ENCODE assay signal across 1 cellular context in the genomic region with DNA sequence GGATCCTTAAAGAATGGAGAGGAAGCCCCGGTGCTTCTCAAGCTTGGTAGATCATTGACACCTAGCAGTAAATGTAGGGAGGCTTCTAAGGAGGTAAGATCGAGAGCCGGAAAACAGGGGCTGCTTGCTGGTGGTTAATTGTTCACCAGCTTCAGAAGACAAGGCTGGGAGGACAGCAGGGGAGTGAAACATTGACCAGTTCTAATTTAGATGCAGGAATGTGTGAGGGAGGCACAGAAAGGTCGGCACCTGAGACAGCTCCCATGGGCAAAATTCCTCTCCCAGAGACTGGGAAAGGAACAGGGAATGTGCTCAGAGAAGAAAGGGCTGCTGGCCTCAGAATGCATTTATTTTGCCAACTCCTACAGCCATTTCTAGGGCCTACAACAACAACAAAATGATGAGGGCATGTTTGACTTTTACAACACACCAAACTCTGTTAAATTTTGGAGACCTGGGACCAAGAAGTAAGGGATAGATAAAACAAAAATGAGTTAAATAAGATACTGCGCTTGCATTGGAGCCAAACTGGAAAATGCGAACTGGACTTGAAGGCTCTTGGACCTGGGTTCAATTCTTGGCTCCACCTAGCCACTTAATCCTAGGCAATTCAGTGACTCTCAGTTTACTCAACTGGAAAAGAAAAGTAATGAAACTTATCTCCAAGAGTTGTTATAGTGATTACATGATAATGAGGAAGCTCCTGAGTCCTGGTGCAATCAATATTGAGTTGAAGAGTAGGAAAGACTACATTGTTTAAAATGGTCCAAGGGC.
TF ChIP-seq lines count a peak whose summit lies in the region.

No MANE protein-coding gene starts in this region.

TF ChIP-seq in K562, 482 proteins besides CTCF, POLR2A, EP300 and RAD21 (continued from another document):
- TF ChIP-seq, protein P1, sequence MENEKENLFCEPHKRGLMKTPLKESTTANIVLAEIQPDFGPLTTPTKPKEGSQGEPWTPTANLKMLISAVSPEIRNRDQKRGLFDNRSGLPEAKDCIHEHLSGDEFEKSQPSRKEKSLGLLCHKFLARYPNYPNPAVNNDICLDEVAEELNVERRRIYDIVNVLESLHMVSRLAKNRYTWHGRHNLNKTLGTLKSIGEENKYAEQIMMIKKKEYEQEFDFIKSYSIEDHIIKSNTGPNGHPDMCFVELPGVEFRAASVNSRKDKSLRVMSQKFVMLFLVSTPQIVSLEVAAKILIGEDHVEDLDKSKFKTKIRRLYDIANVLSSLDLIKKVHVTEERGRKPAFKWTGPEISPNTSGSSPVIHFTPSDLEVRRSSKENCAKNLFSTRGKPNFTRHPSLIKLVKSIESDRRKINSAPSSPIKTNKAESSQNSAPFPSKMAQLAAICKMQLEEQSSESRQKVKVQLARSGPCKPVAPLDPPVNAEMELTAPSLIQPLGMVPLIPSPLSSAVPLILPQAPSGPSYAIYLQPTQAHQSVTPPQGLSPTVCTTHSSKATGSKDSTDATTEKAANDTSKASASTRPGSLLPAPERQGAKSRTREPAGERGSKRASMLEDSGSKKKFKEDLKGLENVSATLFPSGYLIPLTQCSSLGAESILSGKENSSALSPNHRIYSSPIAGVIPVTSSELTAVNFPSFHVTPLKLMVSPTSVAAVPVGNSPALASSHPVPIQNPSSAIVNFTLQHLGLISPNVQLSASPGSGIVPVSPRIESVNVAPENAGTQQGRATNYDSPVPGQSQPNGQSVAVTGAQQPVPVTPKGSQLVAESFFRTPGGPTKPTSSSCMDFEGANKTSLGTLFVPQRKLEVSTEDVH (IDR thresholded peaks at IDR 0.05; ENCODE audit: low read depth, partially characterized antibody) = no peak
- TF ChIP-seq CBX3 (IDR thresholded peaks at IDR 0.05; ENCODE audit: borderline replicate concordance in 1 of 2, low read length in 2 of 2) (0 out of 3 replicates have a peak, but pooled peaks of 1 of the 2 experiments have one; percentile 59), NR2F6 (CRISPR knock-in tag; IDR thresholded peaks at IDR 0.05) (no peak), PCBP2 (IDR thresholded peaks at IDR 0.05; ENCODE audit: low read depth, low read length, poor library complexity, severe bottlenecking) (no peak), TCF7 (IDR thresholded peaks at IDR 0.05; ENCODE audit: borderline replicate concordance) (no peak), SRSF3 (IDR thresholded peaks at IDR 0.05; ENCODE audit: insufficient read depth, low read length) (no peak), NCOA6 (IDR thresholded peaks at IDR 0.05) (no peak), GABPA (tag; conservative IDR thresholded peaks at IDR 0.05; ENCODE audit: low read depth) (no peak), NEUROD1 (IDR thresholded peaks at IDR 0.05; ENCODE audit: borderline replicate concordance, low read depth, low read length, partially characterized antibody) (peak; percentile 87), CTBP1 (IDR thresholded peaks at IDR 0.05; ENCODE audit: borderline replicate concordance) (no peak), FOSL1 (tag; conservative IDR thresholded peaks at IDR 0.05) (no peak), ZNF696 (CRISPR knock-in tag; conservative IDR thresholded peaks at IDR 0.05) (no peak), RBM25 (IDR thresholded peaks at IDR 0.05; ENCODE audit: low read depth, low read length, severe bottlenecking) (peak; percentile 27), ZBTB17 (CRISPR knock-in tag; IDR thresholded peaks at IDR 0.05) (no peak), HDAC3 (IDR thresholded peaks at IDR 0.05; ENCODE audit: borderline replicate concordance, partially characterized antibody) (peak; percentile 32), MIER1 (IDR thresholded peaks at IDR 0.05; ENCODE audit: low read depth) (0 out of 2 replicates have a peak, but pooled peaks have one; percentile 16), ZNF354B (CRISPR knock-in tag; IDR thresholded peaks at IDR 0.05) (no peak), ZNF695 (CRISPR knock-in tag; IDR thresholded peaks at IDR 0.05) (no peak), ADNP (tag; IDR thresholded peaks at IDR 0.05) (no peak), POLR2AphosphoS2 (IDR thresholded peaks at IDR 0.05; ENCODE audit: low read length) (no peak), MBD1 (CRISPR knock-in tag; IDR thresholded peaks at IDR 0.05) (no peak), ZHX1 (conservative IDR thresholded peaks at IDR 0.05; ENCODE audit: low read length) (no peak), ZNF77 (CRISPR knock-in tag; IDR thresholded peaks at IDR 0.05) (no peak), ATF7 (IDR thresholded peaks at IDR 0.05) (no peak), FOXA1 (IDR thresholded peaks at IDR 0.05; ENCODE audit: borderline replicate concordance) (no peak), ATF4 (CRISPR knock-in tag; IDR thresholded peaks at IDR 0.05) (no peak), MAZ (CRISPR knock-in tag; conservative IDR thresholded peaks at IDR 0.05 in 1 of 2, IDR thresholded peaks at IDR 0.05 in 1 of 2) (0 out of 4 replicates have a peak, but pooled peaks of 1 of the 2 experiments have one; percentile 1), BCL6 (CRISPR knock-in tag; IDR thresholded peaks at IDR 0.05) (no peak), PRMT5 (CRISPR knock-in tag; IDR thresholded peaks at IDR 0.05) (no peak), ZBTB5 (IDR thresholded peaks at IDR 0.05) (no peak), POU5F1 (IDR thresholded peaks at IDR 0.05; ENCODE audit: borderline replicate concordance, low read depth, low read length, partially characterized antibody) (no peak), TOE1 (IDR thresholded peaks at IDR 0.05; ENCODE audit: borderline replicate concordance) (peak; percentile 42; the same call in 1 of the 2 replicates), TOE1 (CRISPR knock-in tag; IDR thresholded peaks at IDR 0.05; ENCODE audit: borderline replicate concordance, low read depth) (no peak)
- TF ChIP-seq, protein P2, sequence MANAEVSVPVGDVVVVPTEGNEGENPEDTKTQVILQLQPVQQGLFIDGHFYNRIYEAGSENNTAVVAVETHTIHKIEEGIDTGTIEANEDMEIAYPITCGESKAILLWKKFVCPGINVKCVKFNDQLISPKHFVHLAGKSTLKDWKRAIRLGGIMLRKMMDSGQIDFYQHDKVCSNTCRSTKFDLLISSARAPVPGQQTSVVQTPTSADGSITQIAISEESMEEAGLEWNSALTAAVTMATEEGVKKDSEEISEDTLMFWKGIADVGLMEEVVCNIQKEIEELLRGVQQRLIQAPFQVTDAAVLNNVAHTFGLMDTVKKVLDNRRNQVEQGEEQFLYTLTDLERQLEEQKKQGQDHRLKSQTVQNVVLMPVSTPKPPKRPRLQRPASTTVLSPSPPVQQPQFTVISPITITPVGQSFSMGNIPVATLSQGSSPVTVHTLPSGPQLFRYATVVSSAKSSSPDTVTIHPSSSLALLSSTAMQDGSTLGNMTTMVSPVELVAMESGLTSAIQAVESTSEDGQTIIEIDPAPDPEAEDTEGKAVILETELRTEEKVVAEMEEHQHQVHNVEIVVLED (CRISPR knock-in tag; IDR thresholded peaks at IDR 0.05) = no peak
- TF ChIP-seq, protein P3, sequence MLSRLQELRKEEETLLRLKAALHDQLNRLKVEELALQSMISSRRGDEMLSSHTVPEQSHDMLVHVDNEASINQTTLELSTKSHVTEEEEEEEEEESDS (CRISPR knock-in tag; IDR thresholded peaks at IDR 0.05) = no peak
